ENCODE assay signal across 17 cellular contexts in genomic region chr2:120786559-120786960, GRCh38. TPM values are rescaled to one million over a fixed set of nuclear protein-coding genes. Genes with fewer than 3 reads are reported as not detected.
A peak's percentile ranks its signal among the peaks of the same experiment; 100 is the strongest.
DNase-seq lines count a peak whose midpoint lies in the region; FAIRE-seq and TF ChIP-seq lines count a peak whose summit lies in the region.
"Had no signal": no experiment of that assay in that cellular context is flagged by ENCODE, and none has a peak within 500 bp of the region (broad histone marks: within the 10 kb centered on the region; RNA-seq: fewer than 3 reads in every experiment).

No MANE protein-coding gene starts in this region.

- dilution Hi-C loops in keratinocyte (cut with MboI; ENCODE audit: extremely low pct_ligation_motif_present, low sequenced_read_pairs), result no loop called here

- H3K4ac ChIP-seq in H1 (replicated peaks; ENCODE audit: insufficient read length, low read depth, low read length), result peak overlapping the region; percentile 3

- H2BK5ac ChIP-seq in H1 (ENCODE audit: low read depth, low read length), result peak overlapping the region; percentile 92; the same call in 1 of the 2 replicates

- no peak overlapping the region for H3K4me3 Mint-ChIP-seq in osteocyte (ENCODE audit: unreplicated experiment)

- H3K79me2 ChIP-seq in H1 (ENCODE audit: control insufficient read depth in 1 of 2, insufficient read depth in 2 of 2, low read length in 2 of 2) (peaks cover 3 to 87% of the 10 kb centered on the region in 2 experiments), keratinocyte (ENCODE audit: control insufficient read depth, insufficient read depth, low read length) (no peaks in the 10 kb centered on the region)

- peaks cover 40% of the 10 kb centered on the region for H3K4me1 Mint-ChIP-seq in osteocyte (ENCODE audit: unreplicated experiment)

- no peak overlapping the region for H2BK15ac ChIP-seq in H1 (ENCODE audit: low read length)

- CTCF ChIA-PET in H1 (lab: Charles Lee; ENCODE audit: partially characterized antibody), result interaction anchor here (0.8 to 3.0 kb wide), 6 partner anchors 14 to 173 kb away, joined by 3 to 14 read pairs (median 6); partner anchors contain the start of gene GLI2

- H2AK5ac ChIP-seq in H1 (ENCODE audit: low read depth, low read length), result peak overlapping the region; percentile 91; the same call in 1 of the 2 replicates

- peaks cover 14% of the 10 kb centered on the region; the same call in 1 of the 2 replicates for H3K79me1 ChIP-seq in H1 (ENCODE audit: low read depth, low read length)

- peak overlapping the region; percentile 94; the same call in 1 of the 2 replicates for H3K18ac ChIP-seq in H1 (ENCODE audit: extremely low read depth, low read length)

- H3K9ac ChIP-seq in HUES64 (ENCODE audit: low read depth, low read length), result no peak overlapping the region
- H3K9ac ChIP-seq in H1 (replicated peaks in 1 of 4; ENCODE audit: extremely low read depth in 1 of 4, low read depth in 3 of 4, low read length in 3 of 4), result no peak overlapping the region
- H3K9ac ChIP-seq in keratinocyte (ENCODE audit: control insufficient read depth, extremely low read depth, insufficient read depth, low read length), result no peak overlapping the region
- H3K9ac ChIP-seq: KMS-11 had no signal

- no peaks in the 10 kb centered on the region for H3K27me3 ChIP-seq in HUES64 (ENCODE audit: insufficient read depth, low read length)
- H3K27me3 ChIP-seq in H1 (replicated peaks in 1 of 4; ENCODE audit: control insufficient read depth in 3 of 4, extremely low read depth in 1 of 4, insufficient read depth in 3 of 4, low read length in 3 of 4), result no peaks in the 10 kb centered on the region
- peaks cover 8% of the 10 kb centered on the region for H3K27me3 ChIP-seq in keratinocyte (ENCODE audit: control insufficient read depth, extremely low read depth, insufficient read depth, low read length)
- no peaks in the 10 kb centered on the region for H3K27me3 ChIP-seq in HAP-1 (ENCODE audit: low read depth)
- H3K27me3 ChIP-seq: Peyer's patch had no signal

- no peak overlapping the region for H3K14ac ChIP-seq in H1 (ENCODE audit: insufficient read length)

- no peak overlapping the region for H3K56ac ChIP-seq in H1 (replicated peaks; ENCODE audit: insufficient read length, low read depth, low read length)

- H2BK120ac ChIP-seq in H1 (replicated peaks; ENCODE audit: low read depth, low read length), result peak overlapping the region; percentile 0

- H4K5ac ChIP-seq in H1 (ENCODE audit: insufficient read length, low read depth, low read length), result peak overlapping the region; percentile 2

- FAIRE-seq in H1 (lab: Jason Lieb, UNC) (peak; percentile 98), keratinocyte (lab: Jason Lieb, UNC) (peak; percentile 51)
- FAIRE-seq: A549, GM18507 had no signal

- H3K9me3 ChIP-seq in HUES64 (ENCODE audit: insufficient read depth, low read depth, low read length) (no peaks in the 10 kb centered on the region), H1 (ENCODE audit: insufficient read depth in 2 of 2, low read depth in 1 of 2, low read length in 1 of 2) (no peaks in the 10 kb centered on the region), keratinocyte (ENCODE audit: control insufficient read depth, low read depth, low read length) (no peaks in the 10 kb centered on the region), HAP-1 (no peaks in the 10 kb centered on the region)
- H3K9me3 ChIP-seq: A549, Caco-2, Peyer's patch had no signal

- H2BK20ac ChIP-seq in H1 (ENCODE audit: low read length), result peak overlapping the region; percentile 88

- H3K27me3 Mint-ChIP-seq in osteocyte (ENCODE audit: unreplicated experiment), result no peaks in the 10 kb centered on the region

- peaks cover 3 to 9% of the 10 kb centered on the region in 2 experiments for H4K20me1 ChIP-seq in H1 (replicated peaks in 1 of 2; ENCODE audit: control insufficient read depth in 1 of 2, insufficient read depth in 2 of 2, low read length in 2 of 2)
- H4K20me1 ChIP-seq in keratinocyte (ENCODE audit: control insufficient read depth, extremely low read depth, insufficient read depth, low read length), result no peaks in the 10 kb centered on the region

- H3K36me3 ChIP-seq in HUES64 (ENCODE audit: insufficient read depth, low read length), result no peaks in the 10 kb centered on the region
- H3K36me3 ChIP-seq in H1 (ENCODE audit: control insufficient read depth in 2 of 4, insufficient read depth in 4 of 4, low read length in 3 of 4), result no peaks in the 10 kb centered on the region
- no peaks in the 10 kb centered on the region for H3K36me3 ChIP-seq in keratinocyte (ENCODE audit: control insufficient read depth in 2 of 2, extremely low read depth in 1 of 2, insufficient read depth in 2 of 2, low read length in 2 of 2)
- no peaks in the 10 kb centered on the region for H3K36me3 ChIP-seq in HAP-1 (replicated peaks)
- H3K36me3 ChIP-seq: Peyer's patch had no signal

- no peak overlapping the region for H3K27ac Mint-ChIP-seq in osteocyte (ENCODE audit: unreplicated experiment)

- in situ Hi-C loops in HAP-1 (cut with MboI; ENCODE audit: low sequenced_read_pairs), result no loop called here

- TF ChIP-seq EP300 in H1 (IDR thresholded peaks at IDR 0.05; ENCODE audit: borderline replicate concordance in 1 of 2, low read depth in 2 of 2, low read length in 2 of 2), result peak in 1 of 2 experiments; percentile 59; a peak in 1 of 3 replicates

- peak overlapping the region; percentile 28 to 44 for H3K4me2 ChIP-seq in H1 (ENCODE audit: insufficient read depth in 1 of 2, low read depth in 2 of 2, low read length in 2 of 2)
- H3K4me2 ChIP-seq in keratinocyte (ENCODE audit: control insufficient read depth, extremely low read depth, insufficient read depth, low read depth, low read length), result no peak overlapping the region
- H3K4me2 ChIP-seq: A549, KMS-11 had no signal

- H2AFZ ChIP-seq in H1 (ENCODE audit: low read length), result no peak overlapping the region
- no peak overlapping the region for H2AFZ ChIP-seq in keratinocyte (ENCODE audit: control insufficient read depth, low read length)

- H4K91ac ChIP-seq in H1 (replicated peaks; ENCODE audit: insufficient read length, low read length), result peak overlapping the region; percentile 95

- H3K4me1 ChIP-seq in HUES64 (ENCODE audit: insufficient read depth, low read length) (peaks cover 69% of the 10 kb centered on the region), H1 (replicated peaks in 1 of 4; ENCODE audit: control insufficient read depth in 3 of 4, insufficient read depth in 4 of 4, low read length in 3 of 4) (peaks cover 15 to 64% (median 51%) of the 10 kb centered on the region in 4 experiments), keratinocyte (ENCODE audit: control insufficient read depth, extremely low read depth, insufficient read depth, low read length) (peaks cover 27% of the 10 kb centered on the region), HAP-1 (peaks cover 8% of the 10 kb centered on the region)

- POLR2A ChIA-PET in H1 (lab: Charles Lee; ENCODE audit: partially characterized antibody), result interaction anchor here (1.0 to 3.9 kb wide), 8 partner anchors 12 to 288 kb away, joined by 3 to 31 read pairs (median 8); no protein-coding TSS in a partner anchor

- peak overlapping the region; percentile 95 for H2BK12ac ChIP-seq in H1 (ENCODE audit: low read depth, low read length)

- TF ChIP-seq CTCF in H1 (IDR thresholded peaks at IDR 0.05; ENCODE audit: control extremely low read depth in 1 of 3, insufficient read depth in 1 of 3, low read depth in 1 of 3, low read length in 3 of 3) (no peak), keratinocyte (optimal IDR thresholded peaks at IDR 0.05 in 1 of 3, IDR thresholded peaks at IDR 0.05 in 1 of 3, conservative IDR thresholded peaks at IDR 0.05 in 1 of 3; ENCODE audit: extremely low read depth in 1 of 3, insufficient read depth in 2 of 3, low read length in 3 of 3) (no peak), osteocyte (IDR thresholded peaks at IDR 0.05) (no peak)

- no peak for TF ChIP-seq POLR2A in H1 (IDR thresholded peaks at IDR 0.05; ENCODE audit: control extremely low read depth in 1 of 2, low read depth in 2 of 2, low read length in 2 of 2)

- H3K4me3 ChIP-seq in HUES64 (ENCODE audit: low read length) (no peak overlapping the region), H1 (ENCODE audit: extremely low read depth in 1 of 4, insufficient read depth in 2 of 4, low read depth in 3 of 4, low read length in 4 of 4) (0 out of 8 replicates have a peak overlapping the region, but pooled peaks of 1 of the 4 experiments have one; percentile 13), keratinocyte (ENCODE audit: control insufficient read depth in 2 of 3, extremely low read depth in 1 of 3, insufficient read depth in 2 of 3, low read depth in 1 of 3, low read length in 3 of 3) (no peak overlapping the region), HAP-1 (no peak overlapping the region)
- H3K4me3 ChIP-seq: A549, Peyer's patch had no signal

- no peaks in the 10 kb centered on the region; the same call in 1 of the 2 replicates for H3K23me2 ChIP-seq in H1 (ENCODE audit: low read depth, low read length)

- peak; percentile 53 for DNase-seq in ELF-1 (ENCODE audit: low read depth, low spot score)
- DNase-seq in H1 (ENCODE audit: low read depth in 1 of 2, low spot score in 2 of 2), result peak; percentile 60 to 64
- DNase-seq in keratinocyte (ENCODE audit: low read depth, low spot score), result no peak
- DNase-seq in HAP-1 (ENCODE audit: low spot score in 2 of 2), result no peak
- no peak for DNase-seq in osteocyte (ENCODE audit: extremely low spot score, unreplicated experiment)
- DNase-seq in mucosa of gallbladder (ENCODE audit: low spot score), result no peak
- DNase-seq: AML-193, Caco-2, NCI-H1092, NCI-H345, NCI-H69, Peyer's patch, SHP77 had no signal

- H3K9me1 ChIP-seq in keratinocyte (ENCODE audit: control insufficient read depth, extremely low read depth, insufficient read depth, low read length), result no peaks in the 10 kb centered on the region

- no peak overlapping the region for H4K8ac ChIP-seq in H1 (ENCODE audit: extremely low read depth, insufficient read depth, low read length)

- H3K36me3 Mint-ChIP-seq in osteocyte (ENCODE audit: unreplicated experiment), result no peaks in the 10 kb centered on the region

- no peaks in the 10 kb centered on the region for H3K9me3 Mint-ChIP-seq in osteocyte (ENCODE audit: unreplicated experiment)

- H3K23ac ChIP-seq in H1 (ENCODE audit: insufficient read length), result no peak overlapping the region

- no peak; a peak in 1 of 4 replicates for TF ChIP-seq RAD21 in H1 (IDR thresholded peaks at IDR 0.05 in 1 of 2, conservative IDR thresholded peaks at IDR 0.05 in 1 of 2; ENCODE audit: low read depth in 2 of 2, low read length in 2 of 2)

- H3K27ac ChIP-seq in HUES64 (ENCODE audit: low read depth, low read length) (peak overlapping the region; percentile 93; the same call in 1 of the 2 replicates), H1 (ENCODE audit: low read depth, low read length) (no peak overlapping the region; the same call in 1 of the 2 replicates), keratinocyte (ENCODE audit: control insufficient read depth, insufficient read depth, low read length) (no peak overlapping the region)
- H3K27ac ChIP-seq: KMS-11, Peyer's patch had no signal

- 22% methylated on average over 3 of the region's 3 CpGs for WGBS in HUES64
- WGBS in H1 (ENCODE audit: extremely low coverage in 1 of 2, insufficient coverage in 1 of 2, insufficient read length in 1 of 2, insufficient replicate concordance in 2 of 2, low coverage in 1 of 2, low lambda C conversion rate in 2 of 2, missing lambda C conversion rate in 1 of 2), 2 experiments, result 31% methylated on average over 3 of the region's 3 CpGs; no CpG with 5 or more reads in 1 of the 2 experiments

RNA-seq across cellular contexts. Expression of gene GLI2, which starts 50.9 kb away (rescaled TPM):
- 21.8 TPM for polyA plus RNA-seq in HUES64 (2013, experiment 1 of 2)
- polyA plus RNA-seq in HUES64 (2013, experiment 2 of 2), result 22.5 TPM
- 46.9 and 49.8 TPM in 2 replicates for total RNA-seq in H1 (2021; fragmentation: NEBNext Ultra II Directional; extraction: Animal tissue kit (Norgen Biotek cat#: 25700))
- polyA plus RNA-seq in H1 (2011; rRNA removed), result 18.4 and 28.8 TPM in 2 replicates
- polyA plus RNA-seq in H1 (2011; cell fraction: cytosol; rRNA removed), result 12.7 TPM
- 59.5 TPM for polyA plus RNA-seq in H1 (2011; cell fraction: nucleus; rRNA removed)
- 17.6 to 27.8 TPM (median 24.7 TPM) in 4 replicates for polyA plus RNA-seq in H1 (2012, experiment 1 of 2)
- 9.7 TPM for polyA plus RNA-seq in H1 (2012, experiment 2 of 2)
- polyA plus RNA-seq in H1 (2013, experiment 1 of 2), result 17.1 TPM
- polyA plus RNA-seq in H1 (2013, experiment 2 of 2), result 16.9 TPM
- polyA minus RNA-seq in H1 (2011; rRNA and poly(A)+ RNA removed), result 17.2 and 19.9 TPM in 2 replicates
- polyA minus RNA-seq in H1 (2011; cell fraction: cytosol; rRNA and poly(A)+ RNA removed), result 23.0 TPM
- polyA minus RNA-seq in H1 (2011; cell fraction: nucleus; rRNA and poly(A)+ RNA removed), result 42.4 TPM
- polyA plus RNA-seq in keratinocyte, result 0.04 to 0.06 TPM (median 0.05 TPM) in 3 replicates
- not detected for polyA plus RNA-seq in keratinocyte (2011; ENCODE audit: low read depth)
- polyA plus RNA-seq in keratinocyte (2011; cell fraction: cytosol; rRNA removed), result 0.02 and 0.04 TPM in 2 replicates
- polyA plus RNA-seq in keratinocyte (2011; cell fraction: nucleus; rRNA removed), result 0.25 and 0.39 TPM in 2 replicates
- 0.10 TPM in 1 of 2 replicates, not detected in the other for polyA plus RNA-seq in keratinocyte (2012; ENCODE audit: low replicate concordance)
- 0.07 to 0.67 TPM (median 0.16 TPM) in 3 replicates for polyA minus RNA-seq in keratinocyte
- polyA minus RNA-seq in keratinocyte (2011; cell fraction: cytosol; rRNA and poly(A)+ RNA removed), result not detected
- polyA minus RNA-seq in keratinocyte (2011; cell fraction: nucleus; rRNA and poly(A)+ RNA removed), result 0.31 and 0.74 TPM in 2 replicates
- total RNA-seq in osteocyte, result 33.2 and 34.2 TPM in 2 replicates
- 9.2 TPM for total RNA-seq in mucosa of gallbladder

Comparison
In these comparisons a context has a peak if more than half of its experiments do, and no peak if none do; other contexts are left out.
1. DNase-seq: peak in ELF-1 (single experiment) and H1 (2 of 2); none in keratinocyte (single experiment), HAP-1 (0 of 2), osteocyte (single experiment) and mucosa of gallbladder (single experiment).